13 cellular contexts compared by ENCODE assay signal in the genomic region with DNA sequence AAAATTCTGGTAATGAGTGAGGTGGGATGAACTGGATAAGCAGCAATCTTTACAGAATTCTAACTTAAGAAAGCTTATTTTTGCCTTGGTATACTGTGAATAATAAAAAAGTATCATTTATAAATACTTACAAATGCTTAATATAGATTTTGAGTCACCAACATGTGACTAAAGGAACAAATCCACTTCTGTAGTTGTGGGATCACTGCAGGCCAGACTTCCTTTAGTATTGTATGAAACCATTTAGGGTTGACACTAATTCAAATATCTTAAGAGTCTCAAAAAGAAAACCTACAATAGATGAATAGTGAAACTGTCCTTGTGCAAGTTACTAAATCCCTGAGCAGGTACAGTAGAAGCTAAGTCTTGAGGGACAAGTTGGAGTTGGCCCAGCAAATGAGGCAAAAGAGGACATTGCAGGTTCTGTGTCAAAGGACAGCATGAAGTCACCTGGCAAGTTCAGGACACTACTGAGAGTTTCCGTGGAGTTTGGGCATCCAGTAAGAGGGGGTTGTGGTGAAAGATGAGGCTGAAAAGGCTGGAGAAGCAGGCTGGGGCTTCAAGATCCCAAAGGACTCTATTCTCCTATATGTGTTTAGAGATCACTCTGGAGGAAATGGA.
"Had no signal": no experiment of that assay in that cellular context is flagged by ENCODE, and none has a peak within 500 bp of the region (broad histone marks: within the 10 kb centered on the region; RNA-seq: fewer than 3 reads in every experiment).

No MANE protein-coding gene starts in this region.

- DNase-seq: activated CD4-positive, alpha-beta T cell treated with anti-CD3 and anti-CD28 coated beads, Interleukin-2, amount 50 U/mL, for 1 hour; activated CD8-positive, alpha-beta memory T cell treated with anti-CD3 and anti-CD28 coated beads for 24 hours; activated CD8-positive, alpha-beta memory T cell treated with anti-CD3 and anti-CD28 coated beads, Interleukin-2, amount 50 U/mL, for 48 hours; activated gamma-delta T cell; activated T-cell treated with anti-CD3 and anti-CD28 coated beads, Interleukin-2, amount 50 U/mL, for 48 hours; dermis blood vessel endothelial cell; effector memory CD4-positive, alpha-beta T cell; hippocampal formation; midbrain; occipital lobe had no signal

- H3K27ac ChIP-seq: esophagus muscularis mucosa, right atrium auricular region had no signal

- H3K4me3 ChIP-seq: esophagus muscularis mucosa, right atrium auricular region had no signal

- ATAC-seq: activated CD4-positive, CD25-positive, alpha-beta regulatory T cell treated with anti-CD3 and anti-CD28 coated beads, Interleukin-2, amount 50 U/mL, for 24 hours had no signal

- H3K27me3 ChIP-seq: esophagus muscularis mucosa, right atrium auricular region had no signal

- H3K36me3 ChIP-seq: esophagus muscularis mucosa, right atrium auricular region had no signal

- H3K9me3 ChIP-seq: esophagus muscularis mucosa, right atrium auricular region had no signal
